Comparison of ENCODE assay signal across 1 cellular context in genomic region chr6:23524556-23524955, GRCh38.
TF ChIP-seq lines count a peak whose summit lies in the region.

No MANE protein-coding gene starts in this region.

TF ChIP-seq in GM23338, 12 proteins besides CTCF, POLR2A, EP300 and RAD21 (continued from another document):
- no peak for TF ChIP-seq REST (IDR thresholded peaks at IDR 0.05; ENCODE audit: unreplicated experiment)
- no peak for TF ChIP-seq EZH2phosphoT487 (IDR thresholded peaks at IDR 0.05; ENCODE audit: unreplicated experiment)
- no peak for TF ChIP-seq ZNF114 (CRISPR knock-in tag; IDR thresholded peaks at IDR 0.05)
- TF ChIP-seq ZNF331 (CRISPR knock-in tag; IDR thresholded peaks at IDR 0.05; ENCODE audit: low read depth), result no peak
- no peak for TF ChIP-seq EZH2 (IDR thresholded peaks at IDR 0.05; ENCODE audit: low read depth, unreplicated experiment)
